In genomic region chr18:45910405-45911023, GRCh38 we compare ENCODE assay signal across 8 cellular contexts. TPM values are rescaled to one million over a fixed set of nuclear protein-coding genes. Genes with fewer than 3 reads are reported as not detected.
A peak's percentile ranks its signal among the peaks of the same experiment; 100 is the strongest.
DNase-seq lines count a peak whose midpoint lies in the region; ATAC-seq, FAIRE-seq and TF ChIP-seq lines count a peak whose summit lies in the region.

No MANE protein-coding gene starts in this region.

- no peak overlapping the region for H3K4me3 Mint-ChIP-seq in activated CD4-positive, alpha-beta memory T cell treated with anti-CD3 and anti-CD28 coated beads for 36 hours
- no peak overlapping the region for H3K4me3 Mint-ChIP-seq in effector memory CD8-positive, alpha-beta T cell
- H3K4me3 Mint-ChIP-seq in nephron, result no peak overlapping the region

- H3K36me3 Mint-ChIP-seq in activated CD4-positive, alpha-beta memory T cell treated with anti-CD3 and anti-CD28 coated beads for 36 hours, result peaks cover 44% of the 10 kb centered on the region
- peaks cover 77% of the 10 kb centered on the region for H3K36me3 Mint-ChIP-seq in effector memory CD8-positive, alpha-beta T cell (ENCODE audit: insufficient read depth)
- peaks cover 76% of the 10 kb centered on the region for H3K36me3 Mint-ChIP-seq in nephron (ENCODE audit: low read depth)

- no peaks in the 10 kb centered on the region for H3K4me1 Mint-ChIP-seq in activated CD4-positive, alpha-beta memory T cell treated with anti-CD3 and anti-CD28 coated beads for 36 hours (ENCODE audit: low read depth)
- H3K4me1 Mint-ChIP-seq in effector memory CD8-positive, alpha-beta T cell (ENCODE audit: low read depth in 2 of 2), result peaks cover 0 to 2% of the 10 kb centered on the region in 2 donors
- H3K4me1 Mint-ChIP-seq in nephron, result no peaks in the 10 kb centered on the region

- peak; percentile 55 for FAIRE-seq in G401.6 (lab: Jason Lieb, UNC)

- no peaks in the 10 kb centered on the region for H3K9me3 Mint-ChIP-seq in activated CD4-positive, alpha-beta memory T cell treated with anti-CD3 and anti-CD28 coated beads for 36 hours
- no peaks in the 10 kb centered on the region for H3K9me3 Mint-ChIP-seq in effector memory CD8-positive, alpha-beta T cell
- no peaks in the 10 kb centered on the region for H3K9me3 Mint-ChIP-seq in nephron

- TF ChIP-seq CTCF in HFF-Myc (IDR thresholded peaks at IDR 0.05; ENCODE audit: low read depth, low read length, missing control alignments), result peak; percentile 88
- TF ChIP-seq CTCF in nephron (IDR thresholded peaks at IDR 0.05; ENCODE audit: unreplicated experiment in 3 of 3), result peak; percentile 60 to 66 (median 65)

- CTCF ChIA-PET in activated CD4-positive, alpha-beta memory T cell treated with anti-CD3 and anti-CD28 coated beads for 36 hours (lab: Charles Lee), result interaction anchor here (0.6 to 4.9 kb wide), 21 partner anchors 9 to 339 kb away, joined by 3 to 34 read pairs (median 5); partner anchors contain the start of gene PSTPIP2

- POLR2A ChIA-PET in activated CD4-positive, alpha-beta memory T cell treated with anti-CD3 and anti-CD28 coated beads for 36 hours (lab: Charles Lee), result no interaction called here

- peak; percentile 87 for ATAC-seq in effector memory CD8-positive, alpha-beta T cell (replicated peaks)
- ATAC-seq in stimulated activated naive CD8-positive, alpha-beta T cell treated with anti-CD3 and anti-CD28 coated beads, Interleukin-15, Interleukin-2, amounts not matched to agents 100 U/mL and 50 U/mL, for 24 hours, result peak; percentile 72
- ATAC-seq in HG03135 (IDR thresholded peaks at IDR 0.05; ENCODE audit: unreplicated experiment), result no peak

- peak; percentile 7 for DNase-seq in HFF-Myc (ENCODE audit: extremely low read depth, low read depth)
- DNase-seq in NCI-H2171 treated with DMSO at 0.1 percent for 48 hours (lab: John Stamatoyannopoulos, UW), result peak; percentile 62
- DNase-seq in activated CD4-positive, alpha-beta memory T cell treated with anti-CD3 and anti-CD28 coated beads for 36 hours, result peak; percentile 72
- DNase-seq in effector memory CD8-positive, alpha-beta T cell, result peak; percentile 55 to 64 (median 57)
- DNase-seq in stimulated activated naive CD8-positive, alpha-beta T cell treated with anti-CD3 and anti-CD28 coated beads, Interleukin-15, Interleukin-2, amounts not matched to agents 100 U/mL and 50 U/mL, for 24 hours, result peak; percentile 70

- H3K27ac Mint-ChIP-seq in activated CD4-positive, alpha-beta memory T cell treated with anti-CD3 and anti-CD28 coated beads for 36 hours, result no peak overlapping the region
- H3K27ac Mint-ChIP-seq in effector memory CD8-positive, alpha-beta T cell, result peak overlapping the region in 1 of 2 donors; percentile 66
- H3K27ac Mint-ChIP-seq in nephron, result no peak overlapping the region

- no peaks in the 10 kb centered on the region for H3K27me3 Mint-ChIP-seq in activated CD4-positive, alpha-beta memory T cell treated with anti-CD3 and anti-CD28 coated beads for 36 hours
- no peaks in the 10 kb centered on the region for H3K27me3 Mint-ChIP-seq in effector memory CD8-positive, alpha-beta T cell
- no peaks in the 10 kb centered on the region for H3K27me3 Mint-ChIP-seq in nephron (ENCODE audit: low read depth)

- intact Hi-C loops in activated CD4-positive, alpha-beta memory T cell treated with anti-CD3 and anti-CD28 coated beads for 36 hours (cut with micrococcal nuclease), result loop anchor here (1.0 kb wide), 4 partner anchors 64 to 245 kb away; no protein-coding TSS in a partner anchor

- no peak overlapping the region for H3K4me3 ChIP-seq in HFF-Myc (replicated peaks; ENCODE audit: low read depth, low read length)

RNA-seq across cellular contexts. Expression of gene EPG5, which starts 56.6 kb away (rescaled TPM):
- 10 to 100 TPM; 18.8 to 21.4 TPM for total RNA-seq in activated CD4-positive, alpha-beta memory T cell treated with anti-CD3 and anti-CD28 coated beads for 36 hours

Comparison
In these comparisons a context has a peak if more than half of its experiments do, and no peak if none do; other contexts are left out.
1. DNase-seq: peak in every context shown above with its lines; median percentile 72 in activated CD4-positive, alpha-beta memory T cell treated with anti-CD3 and anti-CD28 coated beads for 36 hours; 70 in stimulated activated naive CD8-positive, alpha-beta T cell treated with anti-CD3 and anti-CD28 coated beads, Interleukin-15, Interleukin-2, amounts not matched to agents 100 U/mL and 50 U/mL, for 24 hours; 62 in NCI-H2171 treated with DMSO at 0.1 percent for 48 hours; 57 in effector memory CD8-positive, alpha-beta T cell; 7 in HFF-Myc.